Comparison of ENCODE assay signal across 9 cellular contexts in genomic region chr6:95780037-95780436, GRCh38.
"Had no signal": no experiment of that assay in that cellular context is flagged by ENCODE, and none has a peak within 500 bp of the region (broad histone marks: within the 10 kb centered on the region; RNA-seq: fewer than 3 reads in every experiment).

No MANE protein-coding gene starts in this region.

- H3K4me2 ChIP-seq: GM23338 had no signal

- DNase-seq: H9, HCEC 1CT, IMR-90, KG1 had no signal

- ATAC-seq: GM23338, K562 had no signal

- H3K4me3 ChIP-seq: GM23338, K562 had no signal

- H3K27ac ChIP-seq: HL-60 had no signal

- H2AFZ ChIP-seq: GM23338 had no signal

- FAIRE-seq: H1, H54, K562 had no signal
